Comparison of ENCODE assay signal across 1 cellular context in genomic region chr1:101288491-101288944, GRCh38.
TF ChIP-seq lines count a peak whose summit lies in the region.

No MANE protein-coding gene starts in this region.

TF ChIP-seq in HEK293, 187 proteins besides CTCF, POLR2A, EP300 and RAD21 (continued from another document and continues in another):
- TF ChIP-seq ZNF18 (tag by site-specific recombination; IDR thresholded peaks at IDR 0.05) (0 out of 2 replicates have a peak, but pooled peaks have one; percentile 33), TCF7L2 (IDR thresholded peaks at IDR 0.05; ENCODE audit: borderline replicate concordance, low read depth, low read length) (peak; percentile 91), ZXDB (tag by site-specific recombination; IDR thresholded peaks at IDR 0.05) (peak; percentile 64), ZNF394 (tag by site-specific recombination; IDR thresholded peaks at IDR 0.05; ENCODE audit: borderline replicate concordance) (no peak; the same call in 1 of the 2 replicates), INSM2 (tag by site-specific recombination; IDR thresholded peaks at IDR 0.05) (peak; percentile 80), SP3 (tag by site-specific recombination; IDR thresholded peaks at IDR 0.05) (peak; percentile 33; the same call in 1 of the 2 replicates), ZNF335 (tag by site-specific recombination; conservative IDR thresholded peaks at IDR 0.05) (peak; percentile 28), KLF10 (tag by site-specific recombination; IDR thresholded peaks at IDR 0.05) (peak; percentile 71; the same call in 1 of the 2 replicates), WT1 (tag by site-specific recombination; IDR thresholded peaks at IDR 0.05) (peak; percentile 80), ZNF654 (tag by site-specific recombination; IDR thresholded peaks at IDR 0.05; ENCODE audit: low read depth) (peak; percentile 98), ZNF629 (tag by site-specific recombination; IDR thresholded peaks at IDR 0.05) (peak; percentile 86), ATF2 (tag by site-specific recombination; IDR thresholded peaks at IDR 0.05; ENCODE audit: low read depth) (0 out of 2 replicates have a peak, but pooled peaks have one; percentile 15), ZBTB44 (tag by site-specific recombination; IDR thresholded peaks at IDR 0.05) (peak; percentile 76), ZBTB20 (tag by site-specific recombination; IDR thresholded peaks at IDR 0.05) (0 out of 2 replicates have a peak, but pooled peaks have one; percentile 33), ZNF639 (tag by site-specific recombination; IDR thresholded peaks at IDR 0.05) (peak; percentile 91), ZNF280D (tag by site-specific recombination; IDR thresholded peaks at IDR 0.05) (no peak), ZNF24 (tag by site-specific recombination; IDR thresholded peaks at IDR 0.05) (peak; percentile 88; the same call in 1 of the 2 replicates), ZNF488 (tag by site-specific recombination; IDR thresholded peaks at IDR 0.05) (peak; percentile 82), ZNF449 (tag by site-specific recombination; IDR thresholded peaks at IDR 0.05) (peak; percentile 68; the same call in 1 of the 2 replicates), ZNF707 (tag by site-specific recombination; IDR thresholded peaks at IDR 0.05) (no peak), ZNF114 (tag by site-specific recombination; IDR thresholded peaks at IDR 0.05) (no peak), ZNF169 (tag by site-specific recombination; IDR thresholded peaks at IDR 0.05) (no peak), ZFP69B (tag by site-specific recombination; IDR thresholded peaks at IDR 0.05) (0 out of 2 replicates have a peak, but pooled peaks have one; percentile 35), ZNF600 (tag by site-specific recombination; IDR thresholded peaks at IDR 0.05) (0 out of 2 replicates have a peak, but pooled peaks have one; percentile 36), ZNF391 (tag by site-specific recombination; IDR thresholded peaks at IDR 0.05; ENCODE audit: borderline replicate concordance, low read depth) (peak; percentile 62; the same call in 1 of the 2 replicates), PRDM1 (tag by site-specific recombination; IDR thresholded peaks at IDR 0.05) (peak; percentile 46), ZNF223 (tag by site-specific recombination; IDR thresholded peaks at IDR 0.05) (no peak), ZNF580 (tag by site-specific recombination; IDR thresholded peaks at IDR 0.05) (peak; percentile 75; the same call in 1 of the 2 replicates), ZNF26 (tag by site-specific recombination; IDR thresholded peaks at IDR 0.05) (no peak), ZNF221 (tag by site-specific recombination; IDR thresholded peaks at IDR 0.05; ENCODE audit: borderline replicate concordance) (0 out of 2 replicates have a peak, but pooled peaks have one; percentile 13), PATZ1 (tag by site-specific recombination; IDR thresholded peaks at IDR 0.05) (0 out of 2 replicates have a peak, but pooled peaks have one; percentile 36), TRIM28 (IDR thresholded peaks at IDR 0.05; ENCODE audit: borderline replicate concordance, low read length) (peak; percentile 79), ZNF76 (tag by site-specific recombination; IDR thresholded peaks at IDR 0.05; ENCODE audit: borderline replicate concordance, low read depth) (peak; percentile 30; the same call in 1 of the 2 replicates), ZNF561 (tag by site-specific recombination; IDR thresholded peaks at IDR 0.05; ENCODE audit: borderline replicate concordance) (peak; percentile 21; the same call in 1 of the 2 replicates), ZNF660 (tag by site-specific recombination; IDR thresholded peaks at IDR 0.05) (peak; percentile 96), GFI1B (tag by site-specific recombination; IDR thresholded peaks at IDR 0.05) (peak; percentile 95), FEZF1 (tag by site-specific recombination; IDR thresholded peaks at IDR 0.05) (peak; percentile 84), ZNF366 (tag by site-specific recombination; conservative IDR thresholded peaks at IDR 0.05) (peak; percentile 76), PRDM6 (tag by site-specific recombination; IDR thresholded peaks at IDR 0.05) (peak; percentile 84)
